34 cellular contexts compared by ENCODE assay signal in genomic region chr14:83905157-83905556, GRCh38.
"Had no signal": no experiment of that assay in that cellular context is flagged by ENCODE, and none has a peak within 500 bp of the region (broad histone marks: within the 10 kb centered on the region; RNA-seq: fewer than 3 reads in every experiment).

No MANE protein-coding gene starts in this region.

- DNase-seq: activated effector memory CD4-positive, alpha-beta T cell treated with anti-CD3 and anti-CD28 coated beads, Interleukin-2, amount 50 U/mL, for 16 hours; activated effector memory CD4-positive, alpha-beta T cell treated with Interleukin-2 at 50 U/mL for 16 hours; activated gamma-delta T cell; activated gamma-delta T cell treated with Interleukin-2 at 50 U/mL for 16 hours; activated naive CD4-positive, alpha-beta T cell; activated naive CD4-positive, alpha-beta T cell treated with anti-CD3 and anti-CD28 coated beads for 36 hours; activated naive CD4-positive, alpha-beta T cell treated with anti-CD3 and anti-CD28 coated beads, Interleukin-2, amount 10 ng/mL, durations not matched to agents 7 days and 5 days; activated naive CD4-positive, alpha-beta T cell treated with anti-CD3 and anti-CD28 coated beads, Interleukin-2, amount 50 U/mL, for 16 hours; activated naive CD4-positive, alpha-beta T cell treated with Interleukin-2 at 50 U/mL for 16 hours; activated naive CD8-positive, alpha-beta T cell treated with anti-CD3 and anti-CD28 coated beads for 36 hours; activated naive CD8-positive, alpha-beta T cell treated with anti-CD3 and anti-CD28 coated beads, Interleukin-2, amount 10 ng/mL, durations not matched to agents 7 days and 5 days; activated naive CD8-positive, alpha-beta T cell treated with anti-CD3 and anti-CD28 coated beads, Interleukin-2, amount 50 U/mL, for 24 hours; activated T-cell treated with anti-CD3 and anti-CD28 coated beads, Interleukin-2, amount 50 U/mL, for 1 hour; activated T-cell treated with anti-CD3 and anti-CD28 coated beads, Interleukin-2, amount 50 U/mL, for 24 hours; activated T-cell treated with anti-CD3 and anti-CD28 coated beads, Interleukin-2, amount 50 U/mL, for 4 hours; activated T-cell treated with anti-CD3 and anti-CD28 coated beads, Interleukin-2, amount 50 U/mL, for 48 hours; activated T-cell treated with anti-CD3 and anti-CD28 coated beads, Interleukin-2, amount 50 U/mL, for 72 hours; adrenal gland; amniotic stem cell; amygdala; anterior cingulate cortex; aorta; body of pancreas; brain microvascular endothelial cell; caudate nucleus; central memory CD4-positive, alpha-beta T cell; cerebellar nuclear complex had no signal

- H3K4me3 ChIP-seq: adrenal gland, ascending aorta, body of pancreas, breast epithelium, cardiac muscle cell had no signal

- H3K4me1 ChIP-seq: adrenal gland, ascending aorta, body of pancreas, breast epithelium had no signal

- H3K27ac ChIP-seq: adrenal gland, ascending aorta, body of pancreas, brain microvascular endothelial cell, breast epithelium, cardiac muscle cell had no signal

- ATAC-seq: activated naive CD4-positive, alpha-beta T cell treated with anti-CD3 and anti-CD28 coated beads, Interleukin-2, amount 50 U/mL, for 72 hours; activated naive CD8-positive, alpha-beta T cell treated with anti-CD3 and anti-CD28 coated beads, Interleukin-2, amount 50 U/mL, for 24 hours; activated T-cell treated with anti-CD3 and anti-CD28 coated beads, Interleukin-2, amount 50 U/mL, for 4 hours; activated T-cell treated with anti-CD3 and anti-CD28 coated beads, Interleukin-2, amount 50 U/mL, for 72 hours; activated T-helper 17 cell treated with anti-CD3 and anti-CD28 coated beads, Interleukin-2, amount 50 U/mL, for 72 hours; body of pancreas had no signal

- H3K9me3 ChIP-seq: adrenal gland, ascending aorta, body of pancreas, breast epithelium had no signal

- H3K36me3 ChIP-seq: adrenal gland, ascending aorta, brain microvascular endothelial cell, breast epithelium, cardiac muscle cell had no signal

- H3K27me3 ChIP-seq: adrenal gland, ascending aorta, body of pancreas, brain microvascular endothelial cell, breast epithelium, cardiac muscle cell had no signal

- FAIRE-seq: astrocyte, bronchial epithelial cell had no signal
